Comparison of ENCODE assay signal across 8 cellular contexts in genomic region chr7:78018541-78019456, GRCh38.
DNase-seq lines count a peak whose midpoint lies in the region; ATAC-seq and TF ChIP-seq lines count a peak whose summit lies in the region.

No MANE protein-coding gene starts in this region.

- in situ Hi-C loops in ACHN (cut with HindIII; ENCODE audit: low pct_ligation_motif_present, low pct_unique_long_range_greater_than_20kb, low sequenced_read_pairs): no loop called here

- no peak for TF ChIP-seq POLR2A in upper lobe of left lung (IDR thresholded peaks at IDR 0.05)

- H3K4me1 ChIP-seq in SK-N-SH (ENCODE audit: control insufficient read depth in 1 of 2, insufficient read depth in 2 of 2, low read depth in 1 of 2, low read length in 1 of 2): peaks cover 8 to 48% of the 10 kb centered on the region in 2 experiments; a peak in 3 of 4 replicates
- no peaks in the 10 kb centered on the region for H3K4me1 ChIP-seq in effector memory CD4-positive, alpha-beta T cell (ENCODE audit: control insufficient read depth, insufficient read depth, low read length, poor library complexity, severe bottlenecking)
- peaks cover 6 to 25% (median 14%) of the 10 kb centered on the region in 4 donors for H3K4me1 ChIP-seq in upper lobe of left lung

- CTCF ChIA-PET in SK-N-SH (lab: Yijun Ruan, JAX): interaction anchor here (0.9 to 4.8 kb wide), 12 partner anchors 18 to 1263 kb away, joined by 3 to 40 read pairs (median 11); no protein-coding TSS in a partner anchor

- no peaks in the 10 kb centered on the region for H3K9me3 Mint-ChIP-seq in mesothelial cell of epicardium

- no peaks in the 10 kb centered on the region for H3K9me3 ChIP-seq in SK-N-SH
- no peaks in the 10 kb centered on the region for H3K9me3 ChIP-seq in effector memory CD4-positive, alpha-beta T cell (ENCODE audit: control insufficient read depth, low read length)
- no peaks in the 10 kb centered on the region for H3K9me3 ChIP-seq in upper lobe of left lung

- peaks cover 28% of the 10 kb centered on the region for H3K4me1 Mint-ChIP-seq in mesothelial cell of epicardium

- H3K9me2 ChIP-seq in SK-N-SH: no peaks in the 10 kb centered on the region

- DNase-seq in ACHN (peak; percentile 62), HL-60 (ENCODE audit: low read depth in 1 of 2, low spot score in 1 of 2) (no peak), SK-N-SH (peak; percentile 52), mesothelial cell of epicardium (ENCODE audit: low spot score in 2 of 2, unreplicated experiment in 2 of 2) (peak in 1 of 2 experiments; percentile 39), upper lobe of left lung (peak in 1 of 2 donors; percentile 90), activated gamma-delta T cell treated with Interleukin-2 at 50 U/mL for 16 hours (no peak)
- no peak for DNase-seq in effector memory CD4-positive, alpha-beta T cell

- H3K27me3 ChIP-seq in HL-60 (ENCODE audit: insufficient read depth, poor library complexity, severe bottlenecking): peaks cover 16% of the 10 kb centered on the region
- H3K27me3 ChIP-seq in SK-N-SH (ENCODE audit: insufficient read depth): no peaks in the 10 kb centered on the region
- H3K27me3 ChIP-seq in effector memory CD4-positive, alpha-beta T cell (replicated peaks; ENCODE audit: control insufficient read depth, insufficient read depth, low read length, poor library complexity, severe bottlenecking): no peaks in the 10 kb centered on the region
- no peaks in the 10 kb centered on the region for H3K27me3 ChIP-seq in upper lobe of left lung

- peak overlapping the region; percentile 91 for H3K27ac Mint-ChIP-seq in mesothelial cell of epicardium

- H3K4me3 Mint-ChIP-seq in mesothelial cell of epicardium: peak overlapping the region; percentile 78

- TF ChIP-seq RAD21 in SK-N-SH (IDR thresholded peaks at IDR 0.05; ENCODE audit: low read length): no peak

- no peaks in the 10 kb centered on the region for H3K36me3 ChIP-seq in SK-N-SH (replicated peaks in 1 of 2; ENCODE audit: control insufficient read depth in 1 of 2, insufficient read depth in 2 of 2, low read length in 1 of 2)
- no peaks in the 10 kb centered on the region for H3K36me3 ChIP-seq in effector memory CD4-positive, alpha-beta T cell (ENCODE audit: control insufficient read depth, insufficient read depth, low read length)
- H3K36me3 ChIP-seq in upper lobe of left lung: no peaks in the 10 kb centered on the region

- H3K36me3 Mint-ChIP-seq in mesothelial cell of epicardium: no peaks in the 10 kb centered on the region

- peak overlapping the region; percentile 57 for H3K9ac ChIP-seq in SK-N-SH

- TF ChIP-seq CTCF in HL-60 (IDR thresholded peaks at IDR 0.05; ENCODE audit: insufficient read depth, low read length) (no peak), SK-N-SH (IDR thresholded peaks at IDR 0.05) (no peak; the same call in 1 of the 2 replicates), mesothelial cell of epicardium (IDR thresholded peaks at IDR 0.05; ENCODE audit: unreplicated experiment) (no peak), upper lobe of left lung (IDR thresholded peaks at IDR 0.05) (no peak)

- H3K4me2 ChIP-seq in SK-N-SH: peak overlapping the region; percentile 71

- 39% methylated on average over 28 of the region's 53 CpGs for WGBS in SK-N-SH (ENCODE audit: low lambda C conversion rate)
- 17 to 18% methylated on average over 27 to 45 of the region's 53 CpGs for WGBS in upper lobe of left lung, 2 donors

- no peaks in the 10 kb centered on the region for H3K79me2 ChIP-seq in SK-N-SH (ENCODE audit: insufficient read depth)

- H3K27ac ChIP-seq in HL-60 (replicated peaks) (no peak overlapping the region), SK-N-SH (ENCODE audit: low read depth in 2 of 2, low read length in 1 of 2) (peak overlapping the region in 1 of 2 experiments; percentile 98; a peak in 2 of 4 replicates), upper lobe of left lung (peak overlapping the region; percentile 64 to 88 (median 82))
- H3K27ac ChIP-seq in effector memory CD4-positive, alpha-beta T cell (ENCODE audit: insufficient read depth, low read length, poor library complexity, severe bottlenecking): no peak overlapping the region

- H2AFZ ChIP-seq in SK-N-SH (ENCODE audit: low read depth): peak overlapping the region; percentile 87

- H4K20me1 ChIP-seq in SK-N-SH (ENCODE audit: insufficient read depth): no peaks in the 10 kb centered on the region

- H3K4me3 ChIP-seq in HL-60 (replicated peaks; ENCODE audit: insufficient read depth, low read length) (peak overlapping the region; percentile 23), SK-N-SH (ENCODE audit: low read depth in 2 of 2, low read length in 1 of 2) (peak overlapping the region; percentile 56 to 74), upper lobe of left lung (peak overlapping the region; percentile 46 to 67 (median 52))
- H3K4me3 ChIP-seq in effector memory CD4-positive, alpha-beta T cell (ENCODE audit: insufficient read depth, low read depth, low read length, poor library complexity, severe bottlenecking): peak overlapping the region; percentile 47

- TF ChIP-seq EP300 in SK-N-SH (IDR thresholded peaks at IDR 0.05; ENCODE audit: borderline replicate concordance in 1 of 2, low read depth in 1 of 2, low read length in 1 of 2) (no peak), upper lobe of left lung (IDR thresholded peaks at IDR 0.05) (no peak)

- no peaks in the 10 kb centered on the region for H3K27me3 Mint-ChIP-seq in mesothelial cell of epicardium (ENCODE audit: low read depth)

- peaks cover 13% of the 10 kb centered on the region for H3F3A ChIP-seq in SK-N-SH (replicated peaks; ENCODE audit: insufficient read depth)

- POLR2A ChIA-PET in SK-N-SH (lab: Yijun Ruan, JAX): interaction anchor here (0.6 kb wide), 1 partner anchor 219 kb away, joined by 3 read pairs; no protein-coding TSS in a partner anchor

- ATAC-seq in GM18517 (IDR thresholded peaks at IDR 0.05; ENCODE audit: unreplicated experiment): peak; percentile 6
- ATAC-seq in upper lobe of left lung (ENCODE audit: low FRiP score in 2 of 2): no peak

TF ChIP-seq in SK-N-SH, 30 proteins besides CTCF, POLR2A, EP300 and RAD21:
- TF ChIP-seq MXI1 (IDR thresholded peaks at IDR 0.05; ENCODE audit: low read depth, low read length) (peak; percentile 51), MAX (IDR thresholded peaks at IDR 0.05; ENCODE audit: low read depth) (peak; percentile 62), GATA2 (CRISPR knock-in tag; IDR thresholded peaks at IDR 0.05) (peak; percentile 5; the same call in 1 of the 2 replicates), POLR2AphosphoS5 (IDR thresholded peaks at IDR 0.05; ENCODE audit: low read depth, low read length) (peak; percentile 15; the same call in 1 of the 2 replicates), PBX3 (IDR thresholded peaks at IDR 0.05) (no peak; the same call in 1 of the 2 replicates), SIN3A (IDR thresholded peaks at IDR 0.05; ENCODE audit: borderline replicate concordance, low read depth, low read length) (no peak), MEF2A (IDR thresholded peaks at IDR 0.05; ENCODE audit: borderline replicate concordance, low read depth) (no peak), NFIC (IDR thresholded peaks at IDR 0.05; ENCODE audit: borderline replicate concordance) (peak; percentile 22; the same call in 1 of the 2 replicates)

Comparison
In these comparisons a context has a peak if more than half of its experiments do, and no peak if none do; other contexts are left out.
1. DNase-seq: peak in ACHN (single experiment) and SK-N-SH (single experiment); none in HL-60 (0 of 2), effector memory CD4-positive, alpha-beta T cell (0 of 3) and activated gamma-delta T cell treated with Interleukin-2 at 50 U/mL for 16 hours (single experiment).
2. H3K27ac ChIP-seq: peak in upper lobe of left lung (4 of 4); none in HL-60 (single experiment) and effector memory CD4-positive, alpha-beta T cell (single experiment).
3. Peak in every context shown above with its lines, with median percentiles within 50 percentile points of each other: H3K4me3 ChIP-seq.